Comparison of ENCODE assay signal across 1 cellular context in genomic region chr3:8963137-8963853, GRCh38.
TF ChIP-seq lines count a peak whose summit lies in the region.

Gene RAD18 (minus strand): TSS chr3:8963472. CDS start chr3:8963385, 87 bp downstream.

TF ChIP-seq in HepG2, 621 proteins besides CTCF, POLR2A, EP300 and RAD21 (continued from another document and continues in another):
- TF ChIP-seq, protein P1, sequence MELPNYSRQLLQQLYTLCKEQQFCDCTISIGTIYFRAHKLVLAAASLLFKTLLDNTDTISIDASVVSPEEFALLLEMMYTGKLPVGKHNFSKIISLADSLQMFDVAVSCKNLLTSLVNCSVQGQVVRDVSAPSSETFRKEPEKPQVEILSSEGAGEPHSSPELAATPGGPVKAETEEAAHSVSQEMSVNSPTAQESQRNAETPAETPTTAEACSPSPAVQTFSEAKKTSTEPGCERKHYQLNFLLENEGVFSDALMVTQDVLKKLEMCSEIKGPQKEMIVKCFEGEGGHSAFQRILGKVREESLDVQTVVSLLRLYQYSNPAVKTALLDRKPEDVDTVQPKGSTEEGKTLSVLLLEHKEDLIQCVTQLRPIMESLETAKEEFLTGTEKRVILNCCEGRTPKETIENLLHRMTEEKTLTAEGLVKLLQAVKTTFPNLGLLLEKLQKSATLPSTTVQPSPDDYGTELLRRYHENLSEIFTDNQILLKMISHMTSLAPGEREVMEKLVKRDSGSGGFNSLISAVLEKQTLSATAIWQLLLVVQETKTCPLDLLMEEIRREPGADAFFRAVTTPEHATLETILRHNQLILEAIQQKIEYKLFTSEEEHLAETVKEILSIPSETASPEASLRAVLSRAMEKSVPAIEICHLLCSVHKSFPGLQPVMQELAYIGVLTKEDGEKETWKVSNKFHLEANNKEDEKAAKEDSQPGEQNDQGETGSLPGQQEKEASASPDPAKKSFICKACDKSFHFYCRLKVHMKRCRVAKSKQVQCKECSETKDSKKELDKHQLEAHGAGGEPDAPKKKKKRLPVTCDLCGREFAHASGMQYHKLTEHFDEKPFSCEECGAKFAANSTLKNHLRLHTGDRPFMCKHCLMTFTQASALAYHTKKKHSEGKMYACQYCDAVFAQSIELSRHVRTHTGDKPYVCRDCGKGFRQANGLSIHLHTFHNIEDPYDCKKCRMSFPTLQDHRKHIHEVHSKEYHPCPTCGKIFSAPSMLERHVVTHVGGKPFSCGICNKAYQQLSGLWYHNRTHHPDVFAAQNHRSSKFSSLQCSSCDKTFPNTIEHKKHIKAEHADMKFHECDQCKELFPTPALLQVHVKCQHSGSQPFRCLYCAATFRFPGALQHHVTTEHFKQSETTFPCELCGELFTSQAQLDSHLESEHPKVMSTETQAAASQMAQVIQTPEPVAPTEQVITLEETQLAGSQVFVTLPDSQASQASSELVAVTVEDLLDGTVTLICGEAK (IDR thresholded peaks at IDR 0.05), result no peak
- TF ChIP-seq, protein P1 (CRISPR knock-in tag; IDR thresholded peaks at IDR 0.05), result peak; percentile 74; the same call in 1 of the 2 replicates
- TF ChIP-seq, protein P2, sequence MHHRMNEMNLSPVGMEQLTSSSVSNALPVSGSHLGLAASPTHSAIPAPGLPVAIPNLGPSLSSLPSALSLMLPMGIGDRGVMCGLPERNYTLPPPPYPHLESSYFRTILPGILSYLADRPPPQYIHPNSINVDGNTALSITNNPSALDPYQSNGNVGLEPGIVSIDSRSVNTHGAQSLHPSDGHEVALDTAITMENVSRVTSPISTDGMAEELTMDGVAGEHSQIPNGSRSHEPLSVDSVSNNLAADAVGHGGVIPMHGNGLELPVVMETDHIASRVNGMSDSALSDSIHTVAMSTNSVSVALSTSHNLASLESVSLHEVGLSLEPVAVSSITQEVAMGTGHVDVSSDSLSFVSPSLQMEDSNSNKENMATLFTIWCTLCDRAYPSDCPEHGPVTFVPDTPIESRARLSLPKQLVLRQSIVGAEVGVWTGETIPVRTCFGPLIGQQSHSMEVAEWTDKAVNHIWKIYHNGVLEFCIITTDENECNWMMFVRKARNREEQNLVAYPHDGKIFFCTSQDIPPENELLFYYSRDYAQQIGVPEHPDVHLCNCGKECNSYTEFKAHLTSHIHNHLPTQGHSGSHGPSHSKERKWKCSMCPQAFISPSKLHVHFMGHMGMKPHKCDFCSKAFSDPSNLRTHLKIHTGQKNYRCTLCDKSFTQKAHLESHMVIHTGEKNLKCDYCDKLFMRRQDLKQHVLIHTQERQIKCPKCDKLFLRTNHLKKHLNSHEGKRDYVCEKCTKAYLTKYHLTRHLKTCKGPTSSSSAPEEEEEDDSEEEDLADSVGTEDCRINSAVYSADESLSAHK (CRISPR knock-in tag; IDR thresholded peaks at IDR 0.05; ENCODE audit: borderline replicate concordance), result no peak
- TF ChIP-seq CHD4 (IDR thresholded peaks at IDR 0.05; ENCODE audit: borderline replicate concordance, low read length) (no peak), ZMYM4 (CRISPR knock-in tag; IDR thresholded peaks at IDR 0.05) (peak; percentile 93), CENPBD1 (CRISPR knock-in tag; IDR thresholded peaks at IDR 0.05; ENCODE audit: borderline replicate concordance, low read depth) (0 out of 2 replicates have a peak, but pooled peaks have one; percentile 61), TEAD3 (CRISPR knock-in tag; optimal IDR thresholded peaks at IDR 0.05; ENCODE audit: borderline replicate concordance) (peak; percentile 80), ZNF543 (CRISPR knock-in tag; IDR thresholded peaks at IDR 0.05) (no peak), ATF6 (CRISPR knock-in tag; conservative IDR thresholded peaks at IDR 0.05) (0 out of 2 replicates have a peak, but pooled peaks have one; percentile 9), ZNF672 (CRISPR knock-in tag; IDR thresholded peaks at IDR 0.05) (no peak), REPIN1 (CRISPR knock-in tag; IDR thresholded peaks at IDR 0.05; ENCODE audit: borderline replicate concordance, low read depth) (peak; percentile 87), NFKBIZ (CRISPR knock-in tag; IDR thresholded peaks at IDR 0.05) (no peak), TP53 (CRISPR knock-in tag; conservative IDR thresholded peaks at IDR 0.05) (no peak), SMARCE1 (IDR thresholded peaks at IDR 0.05; ENCODE audit: borderline replicate concordance) (no peak), NONO (IDR thresholded peaks at IDR 0.05) (no peak), NONO (CRISPR knock-in tag; conservative IDR thresholded peaks at IDR 0.05) (no peak), PHF21A (CRISPR knock-in tag; IDR thresholded peaks at IDR 0.05) (no peak), SRSF1 (optimal IDR thresholded peaks at IDR 0.05; ENCODE audit: low read depth, low read length) (no peak), ERF (CRISPR knock-in tag; IDR thresholded peaks at IDR 0.05) (peak; percentile 50; the same call in 1 of the 2 replicates), ZNF530 (CRISPR knock-in tag; IDR thresholded peaks at IDR 0.05; ENCODE audit: low read depth) (no peak), RXRA (CRISPR knock-in tag; IDR thresholded peaks at IDR 0.05) (peak; percentile 74), CENPT (CRISPR knock-in tag; IDR thresholded peaks at IDR 0.05; ENCODE audit: low read depth) (no peak), KDM5A (IDR thresholded peaks at IDR 0.05; ENCODE audit: borderline replicate concordance, low read length) (peak; percentile 95), CBX1 (IDR thresholded peaks at IDR 0.05; ENCODE audit: low read depth) (no peak), RAD51 (IDR thresholded peaks at IDR 0.05; ENCODE audit: borderline replicate concordance) (no peak), YY1 (IDR thresholded peaks at IDR 0.05; ENCODE audit: insufficient read depth, insufficient replicate concordance, low read depth, low read length) (peak; percentile 47), ZNF343 (CRISPR knock-in tag; IDR thresholded peaks at IDR 0.05) (no peak), HNRNPH1 (optimal IDR thresholded peaks at IDR 0.05; ENCODE audit: low read depth, low read length) (no peak), ZNF777 (CRISPR knock-in tag; IDR thresholded peaks at IDR 0.05) (no peak), ZNF878 (CRISPR knock-in tag; IDR thresholded peaks at IDR 0.05) (peak; percentile 75), MEF2D (CRISPR knock-in tag; IDR thresholded peaks at IDR 0.05) (no peak), NFE2L2 (IDR thresholded peaks at IDR 0.05; ENCODE audit: low read length) (no peak), ZNF841 (CRISPR knock-in tag; IDR thresholded peaks at IDR 0.05; ENCODE audit: borderline replicate concordance) (no peak)
- TF ChIP-seq, protein P3, sequence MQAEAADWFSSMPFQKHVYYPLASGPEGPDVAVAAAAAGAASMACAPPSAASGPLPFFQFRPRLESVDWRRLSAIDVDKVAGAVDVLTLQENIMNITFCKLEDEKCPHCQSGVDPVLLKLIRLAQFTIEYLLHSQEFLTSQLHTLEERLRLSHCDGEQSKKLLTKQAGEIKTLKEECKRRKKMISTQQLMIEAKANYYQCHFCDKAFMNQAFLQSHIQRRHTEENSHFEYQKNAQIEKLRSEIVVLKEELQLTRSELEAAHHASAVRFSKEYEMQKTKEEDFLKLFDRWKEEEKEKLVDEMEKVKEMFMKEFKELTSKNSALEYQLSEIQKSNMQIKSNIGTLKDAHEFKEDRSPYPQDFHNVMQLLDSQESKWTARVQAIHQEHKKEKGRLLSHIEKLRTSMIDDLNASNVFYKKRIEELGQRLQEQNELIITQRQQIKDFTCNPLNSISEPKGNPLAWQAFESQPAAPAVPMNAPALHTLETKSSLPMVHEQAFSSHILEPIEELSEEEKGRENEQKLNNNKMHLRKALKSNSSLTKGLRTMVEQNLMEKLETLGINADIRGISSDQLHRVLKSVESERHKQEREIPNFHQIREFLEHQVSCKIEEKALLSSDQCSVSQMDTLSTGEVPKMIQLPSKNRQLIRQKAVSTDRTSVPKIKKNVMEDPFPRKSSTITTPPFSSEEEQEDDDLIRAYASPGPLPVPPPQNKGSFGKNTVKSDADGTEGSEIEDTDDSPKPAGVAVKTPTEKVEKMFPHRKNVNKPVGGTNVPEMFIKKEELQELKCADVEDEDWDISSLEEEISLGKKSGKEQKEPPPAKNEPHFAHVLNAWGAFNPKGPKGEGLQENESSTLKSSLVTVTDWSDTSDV (CRISPR knock-in tag; IDR thresholded peaks at IDR 0.05), result peak; percentile 82; the same call in 1 of the 2 replicates
- TF ChIP-seq, protein P4, sequence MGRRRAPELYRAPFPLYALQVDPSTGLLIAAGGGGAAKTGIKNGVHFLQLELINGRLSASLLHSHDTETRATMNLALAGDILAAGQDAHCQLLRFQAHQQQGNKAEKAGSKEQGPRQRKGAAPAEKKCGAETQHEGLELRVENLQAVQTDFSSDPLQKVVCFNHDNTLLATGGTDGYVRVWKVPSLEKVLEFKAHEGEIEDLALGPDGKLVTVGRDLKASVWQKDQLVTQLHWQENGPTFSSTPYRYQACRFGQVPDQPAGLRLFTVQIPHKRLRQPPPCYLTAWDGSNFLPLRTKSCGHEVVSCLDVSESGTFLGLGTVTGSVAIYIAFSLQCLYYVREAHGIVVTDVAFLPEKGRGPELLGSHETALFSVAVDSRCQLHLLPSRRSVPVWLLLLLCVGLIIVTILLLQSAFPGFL (CRISPR knock-in tag; IDR thresholded peaks at IDR 0.05), result no peak
- TF ChIP-seq, protein P5, sequence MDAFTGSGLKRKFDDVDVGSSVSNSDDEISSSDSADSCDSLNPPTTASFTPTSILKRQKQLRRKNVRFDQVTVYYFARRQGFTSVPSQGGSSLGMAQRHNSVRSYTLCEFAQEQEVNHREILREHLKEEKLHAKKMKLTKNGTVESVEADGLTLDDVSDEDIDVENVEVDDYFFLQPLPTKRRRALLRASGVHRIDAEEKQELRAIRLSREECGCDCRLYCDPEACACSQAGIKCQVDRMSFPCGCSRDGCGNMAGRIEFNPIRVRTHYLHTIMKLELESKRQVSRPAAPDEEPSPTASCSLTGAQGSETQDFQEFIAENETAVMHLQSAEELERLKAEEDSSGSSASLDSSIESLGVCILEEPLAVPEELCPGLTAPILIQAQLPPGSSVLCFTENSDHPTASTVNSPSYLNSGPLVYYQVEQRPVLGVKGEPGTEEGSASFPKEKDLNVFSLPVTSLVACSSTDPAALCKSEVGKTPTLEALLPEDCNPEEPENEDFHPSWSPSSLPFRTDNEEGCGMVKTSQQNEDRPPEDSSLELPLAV (CRISPR knock-in tag; conservative IDR thresholded peaks at IDR 0.05; ENCODE audit: low read depth), result no peak
- TF ChIP-seq, protein P6, sequence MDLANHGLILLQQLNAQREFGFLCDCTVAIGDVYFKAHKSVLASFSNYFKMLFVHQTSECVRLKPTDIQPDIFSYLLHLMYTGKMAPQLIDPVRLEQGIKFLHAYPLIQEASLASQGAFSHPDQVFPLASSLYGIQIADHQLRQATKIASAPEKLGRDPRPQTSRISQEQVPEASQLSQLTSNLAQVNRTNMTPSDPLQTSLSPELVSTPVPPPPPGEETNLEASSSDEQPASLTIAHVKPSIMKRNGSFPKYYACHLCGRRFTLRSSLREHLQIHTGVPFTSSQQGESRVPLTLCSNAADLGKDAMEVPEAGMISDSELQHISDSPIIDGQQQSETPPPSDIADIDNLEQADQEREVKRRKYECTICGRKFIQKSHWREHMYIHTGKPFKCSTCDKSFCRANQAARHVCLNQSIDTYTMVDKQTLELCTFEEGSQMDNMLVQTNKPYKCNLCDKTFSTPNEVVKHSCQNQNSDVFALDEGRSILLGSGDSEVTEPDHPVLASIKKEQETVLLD (CRISPR knock-in tag; IDR thresholded peaks at IDR 0.05; ENCODE audit: low read depth), result no peak
- TF ChIP-seq, protein P7, sequence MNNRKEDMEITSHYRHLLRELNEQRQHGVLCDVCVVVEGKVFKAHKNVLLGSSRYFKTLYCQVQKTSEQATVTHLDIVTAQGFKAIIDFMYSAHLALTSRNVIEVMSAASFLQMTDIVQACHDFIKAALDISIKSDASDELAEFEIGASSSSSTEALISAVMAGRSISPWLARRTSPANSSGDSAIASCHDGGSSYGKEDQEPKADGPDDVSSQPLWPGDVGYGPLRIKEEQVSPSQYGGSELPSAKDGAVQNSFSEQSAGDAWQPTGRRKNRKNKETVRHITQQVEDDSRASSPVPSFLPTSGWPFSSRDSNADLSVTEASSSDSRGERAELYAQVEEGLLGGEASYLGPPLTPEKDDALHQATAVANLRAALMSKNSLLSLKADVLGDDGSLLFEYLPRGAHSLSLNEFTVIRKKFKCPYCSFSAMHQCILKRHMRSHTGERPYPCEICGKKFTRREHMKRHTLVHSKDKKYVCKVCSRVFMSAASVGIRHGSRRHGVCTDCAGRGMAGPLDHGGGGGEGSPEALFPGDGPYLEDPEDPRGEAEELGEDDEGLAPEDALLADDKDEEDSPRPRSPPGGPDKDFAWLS (CRISPR knock-in tag; IDR thresholded peaks at IDR 0.05; ENCODE audit: borderline replicate concordance), result no peak
